Comparison of ENCODE assay signal across 9 cellular contexts in the genomic region with DNA sequence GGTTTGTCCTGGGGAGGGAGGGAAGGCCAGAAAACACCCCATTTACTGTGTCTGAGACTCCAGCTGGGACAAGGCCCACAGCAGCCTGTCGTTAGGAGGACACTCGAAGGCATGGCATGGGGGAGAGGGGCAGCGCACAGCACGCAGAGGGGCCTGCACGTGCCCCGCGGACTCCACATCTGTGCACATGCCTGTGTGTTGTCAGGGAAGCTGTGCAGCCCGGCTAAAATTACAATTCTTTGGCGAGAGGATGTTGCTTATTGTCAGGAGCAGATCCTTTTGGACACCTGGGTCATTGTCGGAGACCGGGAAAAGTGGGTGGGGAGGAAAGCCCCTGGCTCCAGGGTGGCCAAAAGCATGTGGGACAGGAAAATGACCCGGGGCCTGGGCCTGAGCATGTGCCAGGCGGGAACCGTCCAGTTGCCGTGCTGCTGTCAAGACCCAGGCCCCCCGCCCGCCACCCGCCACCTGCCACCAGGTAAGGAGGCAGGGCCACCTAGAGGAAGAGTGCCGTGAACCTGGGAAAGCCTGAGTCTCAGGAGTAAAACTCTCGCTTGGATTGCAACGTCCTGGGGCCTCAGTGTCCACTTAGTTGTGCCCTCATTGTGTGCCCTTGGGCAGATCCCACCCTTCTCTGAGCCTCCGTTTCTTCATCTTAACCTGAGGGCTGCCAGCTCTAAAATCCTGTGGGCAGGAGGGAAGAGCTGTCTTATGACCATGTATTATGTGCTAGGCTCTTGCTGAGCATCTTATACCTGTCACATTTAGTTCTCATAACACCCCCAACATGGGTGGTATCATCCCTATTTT. TPM values are rescaled to one million over a fixed set of nuclear protein-coding genes. Genes with fewer than 3 reads are reported as not detected.
DNase-seq lines count a peak whose midpoint lies in the region; ATAC-seq and TF ChIP-seq lines count a peak whose summit lies in the region.
"Had no signal": no experiment of that assay in that cellular context is flagged by ENCODE, and none has a peak within 500 bp of the region (broad histone marks: within the 10 kb centered on the region; RNA-seq: fewer than 3 reads in every experiment).

No MANE protein-coding gene starts in this region.

- no peak overlapping the region for H3K4me3 Mint-ChIP-seq in dendritic cell treated with granulocyte-macrophage colony-stimulating factor and Interleukin-4, amounts not matched to agents 40 ng/mL and 50 ng/mL, for 4 days
- no peak overlapping the region for H3K4me3 Mint-ChIP-seq in nephron

- H3K27ac Mint-ChIP-seq in dendritic cell treated with granulocyte-macrophage colony-stimulating factor and Interleukin-4, amounts not matched to agents 40 ng/mL and 50 ng/mL, for 4 days = peak overlapping the region; percentile 90
- peak overlapping the region in 2 of 3 experiments; percentile 41 to 86 for H3K27ac Mint-ChIP-seq in nephron

- H3K4me3 ChIP-seq in left ventricle myocardium inferior = peak overlapping the region; percentile 96
- no peak overlapping the region for H3K4me3 ChIP-seq in uterus

- H3K27me3 ChIP-seq in left ventricle myocardium inferior (ENCODE audit: low read depth) (no peaks in the 10 kb centered on the region), uterus (no peaks in the 10 kb centered on the region)
- H3K27me3 ChIP-seq: foreskin keratinocyte had no signal

- H3K4me1 ChIP-seq in left ventricle myocardium inferior (peaks cover 100% of the 10 kb centered on the region), uterus (peaks cover 23 to 57% of the 10 kb centered on the region in 2 donors)

- peak overlapping the region; percentile 99 for H3K27ac ChIP-seq in left ventricle myocardium inferior (replicated peaks)
- H3K27ac ChIP-seq in uterus = peak overlapping the region; percentile 94 to 97
- H3K27ac ChIP-seq: foreskin keratinocyte had no signal

- ATAC-seq in left ventricle myocardium superior = no peak
- no peak for ATAC-seq in HG03135 (IDR thresholded peaks at IDR 0.05; ENCODE audit: unreplicated experiment)
- ATAC-seq in HG03432 (IDR thresholded peaks at IDR 0.05; ENCODE audit: unreplicated experiment) = no peak

- H3K9me3 Mint-ChIP-seq in dendritic cell treated with granulocyte-macrophage colony-stimulating factor and Interleukin-4, amounts not matched to agents 40 ng/mL and 50 ng/mL, for 4 days = no peaks in the 10 kb centered on the region
- no peaks in the 10 kb centered on the region for H3K9me3 Mint-ChIP-seq in nephron

- H3K36me3 ChIP-seq in left ventricle myocardium inferior (peaks cover 22% of the 10 kb centered on the region), uterus (no peaks in the 10 kb centered on the region)

- no peak for TF ChIP-seq POLR2A in uterus (IDR thresholded peaks at IDR 0.05)

- intact Hi-C loops in left ventricle myocardium inferior (cut with micrococcal nuclease) (no loop called here), left ventricle myocardium superior (cut with micrococcal nuclease) (no loop called here), uterus (cut with DNase I; ENCODE audit: low total_unique reads) (no loop called here)
- intact Hi-C loops in dendritic cell treated with granulocyte-macrophage colony-stimulating factor and Interleukin-4, amounts not matched to agents 40 ng/mL and 50 ng/mL, for 4 days (cut with micrococcal nuclease) = no loop called here

- TF ChIP-seq CTCF in left ventricle myocardium inferior (IDR thresholded peaks at IDR 0.05; ENCODE audit: borderline replicate concordance) (no peak), nephron (IDR thresholded peaks at IDR 0.05; ENCODE audit: unreplicated experiment in 3 of 3) (no peak), uterus (IDR thresholded peaks at IDR 0.05) (no peak)

- H3K27me3 Mint-ChIP-seq in dendritic cell treated with granulocyte-macrophage colony-stimulating factor and Interleukin-4, amounts not matched to agents 40 ng/mL and 50 ng/mL, for 4 days = no peaks in the 10 kb centered on the region
- H3K27me3 Mint-ChIP-seq in nephron (ENCODE audit: low read depth) = peaks cover 21% of the 10 kb centered on the region

- peaks cover 89% of the 10 kb centered on the region for H3K4me1 Mint-ChIP-seq in dendritic cell treated with granulocyte-macrophage colony-stimulating factor and Interleukin-4, amounts not matched to agents 40 ng/mL and 50 ng/mL, for 4 days (ENCODE audit: low read depth)
- peaks cover 46% of the 10 kb centered on the region for H3K4me1 Mint-ChIP-seq in nephron

- no peaks in the 10 kb centered on the region for H3K9me3 ChIP-seq in left ventricle myocardium inferior (replicated peaks)
- no peaks in the 10 kb centered on the region for H3K9me3 ChIP-seq in uterus

- H3K36me3 Mint-ChIP-seq in dendritic cell treated with granulocyte-macrophage colony-stimulating factor and Interleukin-4, amounts not matched to agents 40 ng/mL and 50 ng/mL, for 4 days (ENCODE audit: low read depth) = peaks cover 93% of the 10 kb centered on the region
- H3K36me3 Mint-ChIP-seq in nephron (ENCODE audit: low read depth) = no peaks in the 10 kb centered on the region

- no peak for DNase-seq in left ventricle myocardium inferior
- no peak for DNase-seq in left ventricle myocardium superior
- DNase-seq in uterus = peak in 1 of 2 donors; percentile 40
- DNase-seq in RKO (ENCODE audit: low spot score) = no peak

RNA-seq across cellular contexts. Expression of a gene that starts 7.2 kb away (rescaled TPM):
- total RNA-seq in left ventricle myocardium inferior (104 TPM), left ventricle myocardium superior (127 TPM), uterus (100 to 1,000 TPM in 1 of 4 donors, 10 to 100 TPM in 3; 18.9 to 127 (median 36.7) TPM)

RNA-seq across cellular contexts. Expression of a gene that starts 46.5 kb away (rescaled TPM):
- total RNA-seq in left ventricle myocardium inferior = 0.05 TPM
- total RNA-seq in left ventricle myocardium superior = 0.07 TPM
- total RNA-seq in uterus = 1 to 10 TPM in 1 of 4 donors, under 1 TPM in 1, not detected in 2; 0.07 to 1.2 TPM
- total RNA-seq: foreskin keratinocyte had no signal
